In the genomic region with DNA sequence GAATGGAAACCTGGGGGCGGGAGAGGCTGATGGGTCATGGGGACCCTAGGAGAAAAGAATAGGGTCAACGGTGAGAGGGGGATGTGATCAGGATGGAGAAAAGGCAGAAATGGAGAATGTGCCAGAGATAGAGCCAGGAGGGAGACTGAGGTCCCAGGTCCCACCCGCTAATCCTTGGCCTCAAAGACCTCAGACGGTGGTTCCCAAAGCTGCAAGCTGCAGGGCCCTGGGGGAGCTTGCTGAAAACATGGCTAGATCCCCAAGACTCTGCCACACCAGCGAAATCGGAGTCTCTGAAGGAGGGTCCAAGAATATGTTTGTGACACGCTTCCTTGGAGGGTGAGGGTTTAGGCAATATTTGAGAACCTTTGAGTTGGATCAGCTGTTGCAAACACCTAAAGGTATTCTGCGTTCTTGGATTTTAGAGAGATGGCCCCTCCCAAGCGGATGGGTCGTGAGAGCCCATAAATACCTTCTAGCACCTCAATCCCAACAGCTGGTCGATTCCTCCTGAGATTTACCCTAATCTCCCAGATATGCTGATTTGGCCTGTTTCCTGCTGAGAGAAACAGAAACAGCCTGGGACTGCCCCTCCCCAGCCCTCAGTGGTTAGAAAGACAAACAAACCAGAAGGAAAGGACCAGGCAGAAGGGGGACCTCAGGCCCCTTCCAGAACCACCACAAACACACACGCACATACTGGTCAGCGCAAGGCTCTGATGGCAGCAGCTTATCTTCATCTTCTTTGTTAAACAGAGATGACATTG, we compare ENCODE assay signal across 13 cellular contexts. TPM values are rescaled to one million over a fixed set of nuclear protein-coding genes. Genes with fewer than 3 reads are reported as not detected.
A peak's percentile ranks its signal among the peaks of the same experiment; 100 is the strongest.
DNase-seq lines count a peak whose midpoint lies in the region; ATAC-seq, FAIRE-seq and TF ChIP-seq lines count a peak whose summit lies in the region.
"Had no signal": no experiment of that assay in that cellular context is flagged by ENCODE, and none has a peak within 500 bp of the region (broad histone marks: within the 10 kb centered on the region; RNA-seq: fewer than 3 reads in every experiment).

No MANE protein-coding gene starts in this region.

- dilution Hi-C loops in mammary epithelial cell (cut with HindIII; ENCODE audit: low sequenced_read_pairs): loop anchor here (5.0 kb wide), 1 partner anchor 62 kb away; no protein-coding TSS in a partner anchor

- peaks cover 6% of the 10 kb centered on the region for H3K79me2 ChIP-seq in mammary epithelial cell (ENCODE audit: insufficient read depth, low read length)

- no peak overlapping the region for H3K14ac ChIP-seq in mesenchymal stem cell (ENCODE audit: low read length in 2 of 2)

- no peak overlapping the region for H3K27ac ChIP-seq in CD4-positive, alpha-beta memory T cell (ENCODE audit: low read depth, low read length)
- H3K27ac ChIP-seq in mesenchymal stem cell (ENCODE audit: low read length, poor library complexity, severe bottlenecking) (no peak overlapping the region), testis (no peak overlapping the region), small intestine (ENCODE audit: low read depth in 1 of 2, low read length in 1 of 2) (no peak overlapping the region), mammary epithelial cell (ENCODE audit: insufficient read depth, low read depth, low read length) (no peak overlapping the region)

- no peak for TF ChIP-seq POLR2A in testis (IDR thresholded peaks at IDR 0.05)

- no peak overlapping the region for H2BK5ac ChIP-seq in mesenchymal stem cell (ENCODE audit: low read depth, low read length, poor library complexity, severe bottlenecking)

- H2AFZ ChIP-seq in mesenchymal stem cell (ENCODE audit: low read depth, low read length): no peak overlapping the region
- no peak overlapping the region for H2AFZ ChIP-seq in mammary epithelial cell (ENCODE audit: low read depth, low read length)

- no peak overlapping the region for H3K4ac ChIP-seq in mesenchymal stem cell (ENCODE audit: low read depth in 1 of 2, low read length in 2 of 2)

- in situ Hi-C loops in mammary epithelial cell (cut with MboI; ENCODE audit: low sequenced_read_pairs in 2 of 2): loop anchor here in 1 of 2 donors (25.0 kb wide), 2 partner anchors 128 to 222 kb away; a partner anchor contains a TSS

- H4K91ac ChIP-seq in mesenchymal stem cell (ENCODE audit: low read length): no peak overlapping the region

- no peak overlapping the region for H2AK5ac ChIP-seq in mesenchymal stem cell (ENCODE audit: low read length, severe bottlenecking)

- DNase-seq in CD4-positive, alpha-beta memory T cell: no peak
- DNase-seq in H7: peak; percentile 59
- peak; percentile 49 for DNase-seq in mesenchymal stem cell
- DNase-seq in SIG-M5 treated with dmso at 0.1 percent for 504 hours (lab: John Stamatoyannopoulos, UW; ENCODE audit: unreplicated experiment): no peak
- no peak for DNase-seq in testis
- DNase-seq in small intestine: no peak
- no peak for DNase-seq in mammary epithelial cell
- DNase-seq: activated CD4-positive, alpha-beta T cell treated with anti-CD3 and anti-CD28 coated beads for 48 hours; activated naive CD4-positive, alpha-beta T cell treated with anti-CD3 and anti-CD28 coated beads, Interleukin-2, amount 10 ng/mL, durations not matched to agents 7 days and 5 days; NCI-H2081 treated with DMSO at 0.1 percent for 48 hours had no signal

- H2BK120ac ChIP-seq in mesenchymal stem cell (ENCODE audit: low read depth, low read length): no peak overlapping the region

- no peak overlapping the region for H3K4me3 ChIP-seq in CD4-positive, alpha-beta memory T cell (ENCODE audit: low read length in 2 of 2)
- no peak overlapping the region; the same call in 1 of the 2 replicates for H3K4me3 ChIP-seq in H7 (ENCODE audit: insufficient read depth, low read depth, low read length)
- no peak overlapping the region for H3K4me3 ChIP-seq in mesenchymal stem cell (ENCODE audit: insufficient read depth in 1 of 2, low read depth in 1 of 2, low read length in 2 of 2)
- H3K4me3 ChIP-seq in testis: no peak overlapping the region
- H3K4me3 ChIP-seq in small intestine (ENCODE audit: low read depth in 1 of 2, low read length in 2 of 2): no peak overlapping the region
- no peak overlapping the region for H3K4me3 ChIP-seq in mammary epithelial cell (replicated peaks in 1 of 3; ENCODE audit: insufficient read depth in 1 of 3, low read depth in 2 of 3, low read length in 3 of 3)

- H3K4me3 Mint-ChIP-seq in CD4-positive, alpha-beta memory T cell: peak overlapping the region in 6 of 8 donors; percentile 29 to 75 (median 56)
- peak overlapping the region; percentile 59 for H3K4me3 Mint-ChIP-seq in activated T-helper 17 cell treated with anti-CD3 and anti-CD28 coated beads, Interleukin-2, amount 50 U/mL, for 72 hours

- H3K27me3 Mint-ChIP-seq in CD4-positive, alpha-beta memory T cell: peaks cover 5 to 8% of the 10 kb centered on the region in 2 donors
- H3K27me3 Mint-ChIP-seq in activated T-helper 17 cell treated with anti-CD3 and anti-CD28 coated beads, Interleukin-2, amount 50 U/mL, for 72 hours: peaks cover 5% of the 10 kb centered on the region

- H3K4me1 Mint-ChIP-seq in CD4-positive, alpha-beta memory T cell: peaks cover 5 to 23% (median 15%) of the 10 kb centered on the region in 4 donors
- H3K4me1 Mint-ChIP-seq in activated T-helper 17 cell treated with anti-CD3 and anti-CD28 coated beads, Interleukin-2, amount 50 U/mL, for 72 hours: no peaks in the 10 kb centered on the region

- intact Hi-C loops in CD4-positive, alpha-beta memory T cell (cut with micrococcal nuclease): loop anchor here (5.0 kb wide), 2 partner anchors 157 to 227 kb away; no protein-coding TSS in a partner anchor
- intact Hi-C loops in testis (cut with DNase I; ENCODE audit: low total_unique reads): loop anchor here (10.0 kb wide), 1 partner anchor 51 kb away; a partner anchor contains a TSS
- intact Hi-C loops in mammary epithelial cell (cut with micrococcal nuclease): no loop called here

- no peaks in the 10 kb centered on the region for H3K9me3 Mint-ChIP-seq in CD4-positive, alpha-beta memory T cell
- no peaks in the 10 kb centered on the region for H3K9me3 Mint-ChIP-seq in activated T-helper 17 cell treated with anti-CD3 and anti-CD28 coated beads, Interleukin-2, amount 50 U/mL, for 72 hours
- H3K9me3 Mint-ChIP-seq: activated naive CD4-positive, alpha-beta T cell treated with anti-CD3 and anti-CD28 coated beads, Interleukin-2, amount 10 ng/mL, durations not matched to agents 7 days and 5 days had no signal

- H3K27ac Mint-ChIP-seq in CD4-positive, alpha-beta memory T cell: no peak overlapping the region
- no peak overlapping the region for H3K27ac Mint-ChIP-seq in activated T-helper 17 cell treated with anti-CD3 and anti-CD28 coated beads, Interleukin-2, amount 50 U/mL, for 72 hours

- H3K9me3 ChIP-seq in CD4-positive, alpha-beta memory T cell (ENCODE audit: control insufficient read depth in 1 of 2, low read length in 2 of 2): no peaks in the 10 kb centered on the region
- H3K9me3 ChIP-seq in mesenchymal stem cell (ENCODE audit: control insufficient read depth, low read length) (no peaks in the 10 kb centered on the region), testis (no peaks in the 10 kb centered on the region), small intestine (ENCODE audit: control insufficient read depth, low read depth) (no peaks in the 10 kb centered on the region), mammary epithelial cell (replicated peaks; ENCODE audit: insufficient read depth, low read length) (no peaks in the 10 kb centered on the region)
- H3K9me3 ChIP-seq: thoracic aorta had no signal

- no TSS peak for BruUV-seq in mammary epithelial cell (replicated peaks; lab: Mats Ljungman, UMichigan)

- H3K4me1 ChIP-seq in CD4-positive, alpha-beta memory T cell (ENCODE audit: insufficient read depth, low read length): peaks cover 23% of the 10 kb centered on the region
- H3K4me1 ChIP-seq in mesenchymal stem cell (ENCODE audit: control insufficient read depth, insufficient read depth, low read depth, low read length): peaks cover 25% of the 10 kb centered on the region
- H3K4me1 ChIP-seq in testis: peaks cover 10% of the 10 kb centered on the region
- no peaks in the 10 kb centered on the region for H3K4me1 ChIP-seq in small intestine (ENCODE audit: control insufficient read depth in 2 of 2, insufficient read depth in 1 of 2, low read depth in 1 of 2, low read length in 1 of 2)
- peaks cover 18% of the 10 kb centered on the region for H3K4me1 ChIP-seq in mammary epithelial cell (ENCODE audit: insufficient read depth, low read length)

- POLR2A ChIA-PET in CD4-positive, alpha-beta memory T cell (lab: Charles Lee; ENCODE audit: partially characterized antibody): no interaction called here

- no peak overlapping the region for H3K23ac ChIP-seq in mesenchymal stem cell (ENCODE audit: low read length in 2 of 2)

- 47% methylated on average over 11 of the region's 13 CpGs for WGBS in mesenchymal stem cell
- 66 to 75% methylated on average over 9 to 13 of the region's 13 CpGs for WGBS in testis, 2 donors
- WGBS in small intestine, 3 donors: 59 to 61% (median 61%) methylated on average over 13 of the region's 13 CpGs
- WGBS in mammary epithelial cell (ENCODE audit: low coverage, missing lambda C conversion rate): 98% methylated on average over 11 of the region's 13 CpGs

- TF ChIP-seq CTCF in testis (IDR thresholded peaks at IDR 0.05) (no peak), mammary epithelial cell (conservative IDR thresholded peaks at IDR 0.05 in 1 of 2, IDR thresholded peaks at IDR 0.05 in 1 of 2; ENCODE audit: extremely low read depth in 1 of 2, insufficient read depth in 1 of 2, low read depth in 1 of 2, low read length in 2 of 2) (no peak)

- CTCF ChIA-PET in CD4-positive, alpha-beta memory T cell (lab: Charles Lee; ENCODE audit: partially characterized antibody): interaction anchor here (0.6 to 10.3 kb wide), 7 partner anchors 9 to 129 kb away, joined by 3 to 167 read pairs (median 3); a partner anchor contains a TSS
- CTCF ChIA-PET in mammary epithelial cell (lab: Charles Lee; ENCODE audit: low non-redundant PET): no interaction called here

- no peak for ATAC-seq in activated T-helper 17 cell treated with anti-CD3 and anti-CD28 coated beads, Interleukin-2, amount 50 U/mL, for 72 hours (replicated peaks)

- H3K36me3 Mint-ChIP-seq in CD4-positive, alpha-beta memory T cell: no peaks in the 10 kb centered on the region
- H3K36me3 Mint-ChIP-seq in activated T-helper 17 cell treated with anti-CD3 and anti-CD28 coated beads, Interleukin-2, amount 50 U/mL, for 72 hours (ENCODE audit: low read depth): no peaks in the 10 kb centered on the region
- H3K36me3 Mint-ChIP-seq: activated naive CD4-positive, alpha-beta T cell treated with anti-CD3 and anti-CD28 coated beads, Interleukin-2, amount 10 ng/mL, durations not matched to agents 7 days and 5 days had no signal

- FAIRE-seq in small intestine (lab: Jason Lieb, UNC): no peak

- H3K79me1 ChIP-seq in mesenchymal stem cell (replicated peaks; ENCODE audit: low read length, poor library complexity, severe bottlenecking): peaks cover 6% of the 10 kb centered on the region

- H3K36me3 ChIP-seq in CD4-positive, alpha-beta memory T cell (ENCODE audit: insufficient read depth, low read length): no peaks in the 10 kb centered on the region
- no peaks in the 10 kb centered on the region for H3K36me3 ChIP-seq in H7 (replicated peaks; ENCODE audit: control insufficient read depth, insufficient read depth, low read length)
- H3K36me3 ChIP-seq in mesenchymal stem cell (ENCODE audit: control insufficient read depth in 1 of 2, insufficient read depth in 2 of 2, low read depth in 1 of 2, low read length in 2 of 2): no peaks in the 10 kb centered on the region
- no peaks in the 10 kb centered on the region for H3K36me3 ChIP-seq in testis (ENCODE audit: low read depth, missing control alignments)
- H3K36me3 ChIP-seq in small intestine (ENCODE audit: control insufficient read depth in 2 of 2, insufficient read depth in 2 of 2, low read length in 2 of 2): no peaks in the 10 kb centered on the region
- H3K36me3 ChIP-seq in mammary epithelial cell (ENCODE audit: insufficient read depth, low read length): no peaks in the 10 kb centered on the region
- H3K36me3 ChIP-seq: thoracic aorta had no signal

- no peak overlapping the region for H2BK15ac ChIP-seq in mesenchymal stem cell (ENCODE audit: low read depth, poor library complexity, severe bottlenecking)

- H2BK12ac ChIP-seq in mesenchymal stem cell (ENCODE audit: low read length in 2 of 2): peak overlapping the region in 1 of 2 experiments; percentile 38

- H3K9ac ChIP-seq in mesenchymal stem cell (ENCODE audit: low read length) (no peak overlapping the region), mammary epithelial cell (ENCODE audit: insufficient read depth, low read length) (no peak overlapping the region)

- no peak overlapping the region for H3K4me2 ChIP-seq in mesenchymal stem cell (ENCODE audit: low read length, poor library complexity, severe bottlenecking)
- H3K4me2 ChIP-seq in mammary epithelial cell (ENCODE audit: insufficient read depth, low read depth, low read length): no peak overlapping the region

- H4K8ac ChIP-seq in mesenchymal stem cell (ENCODE audit: low read length): peak overlapping the region; percentile 28

- peaks cover 7% of the 10 kb centered on the region for H3K27me3 ChIP-seq in CD4-positive, alpha-beta memory T cell (ENCODE audit: insufficient read depth, low read length)
- H3K27me3 ChIP-seq in H7 (ENCODE audit: control insufficient read depth, insufficient read depth, low read length) (peaks cover 47% of the 10 kb centered on the region), mesenchymal stem cell (ENCODE audit: control insufficient read depth in 1 of 2, insufficient read depth in 1 of 2, low read length in 2 of 2) (peaks cover 27 to 49% of the 10 kb centered on the region in 2 experiments), testis (no peaks in the 10 kb centered on the region), small intestine (ENCODE audit: control insufficient read depth in 2 of 2, insufficient read depth in 2 of 2, low read length in 2 of 2) (peaks cover 4 to 8% of the 10 kb centered on the region in 2 donors), mammary epithelial cell (ENCODE audit: insufficient read depth, low read length) (no peaks in the 10 kb centered on the region)

- H4K20me1 ChIP-seq in mammary epithelial cell (ENCODE audit: insufficient read depth, low read length): no peaks in the 10 kb centered on the region

- no peak overlapping the region for H3K18ac ChIP-seq in mesenchymal stem cell (ENCODE audit: low read depth in 1 of 2, low read length in 2 of 2)

RNA-seq across cellular contexts. Expression of a gene that starts 3.5 kb away (rescaled TPM):
- total RNA-seq in CD4-positive, alpha-beta memory T cell: not detected
- not detected for polyA plus RNA-seq in CD4-positive, alpha-beta memory T cell
- not detected in 2 replicates for total RNA-seq in H7 (2014; rRNA removed; shearing (Covaris generic))
- not detected for total RNA-seq in activated T-helper 17 cell treated with anti-CD3 and anti-CD28 coated beads, Interleukin-2, amount 50 U/mL, for 72 hours
- polyA plus RNA-seq in mesenchymal stem cell (2013, experiment 1 of 2): not detected
- polyA plus RNA-seq in mesenchymal stem cell (2013, experiment 2 of 2): not detected
- total RNA-seq in testis (not detected), mammary epithelial cell (not detected)
- polyA plus RNA-seq in testis (ENCODE audit: insufficient read depth, low read depth, low replicate concordance) (not detected), small intestine (not detected), mammary epithelial cell (not detected)
- polyA minus RNA-seq in mammary epithelial cell: not detected
- total RNA-seq: chondrocyte, thoracic aorta had no signal

RNA-seq across cellular contexts. Expression of a gene that starts 4.4 kb away (rescaled TPM):
- total RNA-seq in CD4-positive, alpha-beta memory T cell: 10 to 100 TPM; 10.7 to 12.4 TPM
- polyA plus RNA-seq in CD4-positive, alpha-beta memory T cell: 10 to 100 TPM; 21.6 to 32.9 TPM
- 32.8 and 59.0 TPM in 2 replicates for total RNA-seq in H7 (2014; rRNA removed; shearing (Covaris generic))
- total RNA-seq in activated T-helper 17 cell treated with anti-CD3 and anti-CD28 coated beads, Interleukin-2, amount 50 U/mL, for 72 hours: 10 to 100 TPM; 20.4 to 52.4 TPM
- polyA plus RNA-seq in mesenchymal stem cell (2013, experiment 1 of 2): 34.0 TPM
- polyA plus RNA-seq in mesenchymal stem cell (2013, experiment 2 of 2): 34.0 TPM
- 10 to 100 TPM; 37.3 to 56.7 TPM for total RNA-seq in testis
- 22.8 TPM for polyA plus RNA-seq in testis (ENCODE audit: insufficient read depth, low read depth, low replicate concordance)
- 100 to 1,000 TPM in 2 of 3 donors, 10 to 100 TPM in 1; 67.3 to 152 (median 122) TPM for polyA plus RNA-seq in small intestine
- total RNA-seq in mammary epithelial cell: 10 to 100 TPM; 31.5 to 41.5 TPM
- polyA plus RNA-seq in mammary epithelial cell: 61.2 TPM
- polyA minus RNA-seq in mammary epithelial cell: 20.1 TPM

RNA-seq across cellular contexts. Expression of a gene that starts 6.3 kb away (rescaled TPM):
- total RNA-seq in CD4-positive, alpha-beta memory T cell: not detected
- under 1 TPM; 0.53 to 0.78 TPM for polyA plus RNA-seq in CD4-positive, alpha-beta memory T cell
- total RNA-seq in H7 (2014; rRNA removed; shearing (Covaris generic)): 0.22 TPM in 1 of 2 replicates, not detected in the other
- not detected for total RNA-seq in activated T-helper 17 cell treated with anti-CD3 and anti-CD28 coated beads, Interleukin-2, amount 50 U/mL, for 72 hours
- not detected for polyA plus RNA-seq in mesenchymal stem cell (2013, experiment 1 of 2)
- polyA plus RNA-seq in mesenchymal stem cell (2013, experiment 2 of 2): not detected
- total RNA-seq in testis (1 to 10 TPM in 1 of 2 donors, not detected in 1; 1.7 TPM), mammary epithelial cell (under 1 TPM in 1 of 2 donors, not detected in 1; 0.50 TPM)
- polyA plus RNA-seq in testis (ENCODE audit: insufficient read depth, low read depth, low replicate concordance) (0.62 TPM), small intestine (under 1 TPM in 1 of 3 donors, not detected in 2; 0.16 TPM), mammary epithelial cell (not detected)
- not detected for polyA minus RNA-seq in mammary epithelial cell
- total RNA-seq: chondrocyte, thoracic aorta had no signal

RNA-seq across cellular contexts. Expression of a gene that starts 6.4 kb away (rescaled TPM):
- not detected for total RNA-seq in CD4-positive, alpha-beta memory T cell
- polyA plus RNA-seq in CD4-positive, alpha-beta memory T cell: not detected
- total RNA-seq in H7 (2014; rRNA removed; shearing (Covaris generic)): 1.00 and 2.7 TPM in 2 replicates
- not detected for total RNA-seq in activated T-helper 17 cell treated with anti-CD3 and anti-CD28 coated beads, Interleukin-2, amount 50 U/mL, for 72 hours
- 0.06 TPM for polyA plus RNA-seq in mesenchymal stem cell (2013, experiment 1 of 2)
- 0.05 TPM for polyA plus RNA-seq in mesenchymal stem cell (2013, experiment 2 of 2)
- total RNA-seq in testis (1 to 10 TPM; 1.8 to 3.2 TPM), mammary epithelial cell (not detected)
- polyA plus RNA-seq in testis (ENCODE audit: insufficient read depth, low read depth, low replicate concordance) (1.3 TPM), small intestine (1 to 10 TPM in 1 of 3 donors, under 1 TPM in 1, not detected in 1; 0.54 to 3.1 TPM), mammary epithelial cell (not detected)
- polyA minus RNA-seq in mammary epithelial cell: not detected

RNA-seq across cellular contexts. Expression of a gene that starts 12.0 kb away (rescaled TPM):
- total RNA-seq in CD4-positive, alpha-beta memory T cell: 1 to 10 TPM; 3.4 to 4.5 TPM
- polyA plus RNA-seq in CD4-positive, alpha-beta memory T cell: 1 to 10 TPM in 1 of 2 donors, under 1 TPM in 1; 0.28 to 1.1 TPM
- total RNA-seq in H7 (2014; rRNA removed; shearing (Covaris generic)): 21.7 and 23.1 TPM in 2 replicates
- total RNA-seq in activated T-helper 17 cell treated with anti-CD3 and anti-CD28 coated beads, Interleukin-2, amount 50 U/mL, for 72 hours: 1 to 10 TPM; 2.9 to 4.6 TPM
- polyA plus RNA-seq in mesenchymal stem cell (2013, experiment 1 of 2): 0.22 TPM
- polyA plus RNA-seq in mesenchymal stem cell (2013, experiment 2 of 2): 0.14 TPM
- total RNA-seq in testis (1 to 10 TPM; 7.6 to 9.6 TPM), mammary epithelial cell (10 to 100 TPM; 26.0 to 38.2 TPM)
- polyA plus RNA-seq in testis (ENCODE audit: insufficient read depth, low read depth, low replicate concordance) (2.7 TPM), small intestine (10 to 100 TPM; 16.1 to 54.1 (median 41.6) TPM), mammary epithelial cell (20.8 TPM)
- 67.1 TPM for polyA minus RNA-seq in mammary epithelial cell

Comparison
In these comparisons a context has a peak if more than half of its experiments do, and no peak if none do; other contexts are left out.
1. DNase-seq: peak in H7 (single experiment) and mesenchymal stem cell (single experiment); none in CD4-positive, alpha-beta memory T cell (0 of 5), SIG-M5 treated with dmso at 0.1 percent for 504 hours (single experiment), testis (single experiment), small intestine (single experiment) and mammary epithelial cell (single experiment).